1 cellular context compared by ENCODE assay signal in genomic region chr20:62819494-62820174, GRCh38.
TF ChIP-seq lines count a peak whose summit lies in the region.

No MANE protein-coding gene starts in this region.

TF ChIP-seq in GM23338, 12 proteins besides CTCF, POLR2A, EP300 and RAD21 (continued from another document):
- no peak for TF ChIP-seq EZH2 (IDR thresholded peaks at IDR 0.05; ENCODE audit: low read depth, unreplicated experiment)
- TF ChIP-seq ETS1 (IDR thresholded peaks at IDR 0.05): no peak
- TF ChIP-seq NANOG (IDR thresholded peaks at IDR 0.05; ENCODE audit: borderline replicate concordance): no peak
- no peak for TF ChIP-seq CREB1 (CRISPR knock-in tag; IDR thresholded peaks at IDR 0.05; ENCODE audit: low read depth)
- TF ChIP-seq EZH2phosphoT487 (IDR thresholded peaks at IDR 0.05; ENCODE audit: unreplicated experiment): no peak
- TF ChIP-seq ZNF114 (CRISPR knock-in tag; IDR thresholded peaks at IDR 0.05): no peak
- TF ChIP-seq STAT1 (IDR thresholded peaks at IDR 0.05; ENCODE audit: unreplicated experiment): no peak
- no peak for TF ChIP-seq ZNF462 (CRISPR knock-in tag; IDR thresholded peaks at IDR 0.05)
